8 cellular contexts compared by ENCODE assay signal in genomic region chr6:99330159-99330558, GRCh38. TPM values are rescaled to one million over a fixed set of nuclear protein-coding genes. Genes with fewer than 3 reads are reported as not detected.
DNase-seq lines count a peak whose midpoint lies in the region; ATAC-seq and TF ChIP-seq lines count a peak whose summit lies in the region.

No MANE protein-coding gene starts in this region.

- peak; percentile 59 for ATAC-seq in GM19328 (IDR thresholded peaks at IDR 0.05; ENCODE audit: unreplicated experiment)
- peak; percentile 67 for ATAC-seq in HG03280 (IDR thresholded peaks at IDR 0.05; ENCODE audit: unreplicated experiment)

- peaks cover 15% of the 10 kb centered on the region for H3K4me1 Mint-ChIP-seq in progenitor cell of endocrine pancreas (ENCODE audit: low read depth)

- intact Hi-C loops in posterior vena cava (cut with DNase I): no loop called here

- peak; percentile 69 for TF ChIP-seq CTCF in progenitor cell of endocrine pancreas (IDR thresholded peaks at IDR 0.05; ENCODE audit: unreplicated experiment)

- H3K27me3 Mint-ChIP-seq in progenitor cell of endocrine pancreas: no peaks in the 10 kb centered on the region

- H3K27ac Mint-ChIP-seq in progenitor cell of endocrine pancreas: no peak overlapping the region

- peak; percentile 69 for DNase-seq in D341Med (ENCODE audit: low spot score)
- peak; percentile 78 for DNase-seq in NOMO-1 treated with DMSO at 0.1 percent for 48 hours (lab: John Stamatoyannopoulos, UW; ENCODE audit: unreplicated experiment)
- DNase-seq in activated T-cell treated with anti-CD3 and anti-CD28 coated beads for 4 hours: peak; percentile 37
- DNase-seq in fibroblast of the conjunctiva (ENCODE audit: low read depth): peak; percentile 69
- DNase-seq in progenitor cell of endocrine pancreas (ENCODE audit: low spot score, unreplicated experiment): no peak
- DNase-seq in posterior vena cava (ENCODE audit: low spot score): no peak

- no peaks in the 10 kb centered on the region for H3K9me3 Mint-ChIP-seq in progenitor cell of endocrine pancreas (ENCODE audit: low read depth)

- peaks cover 1% of the 10 kb centered on the region for H3K36me3 Mint-ChIP-seq in progenitor cell of endocrine pancreas (ENCODE audit: insufficient read depth)

- no peak overlapping the region for H3K4me3 Mint-ChIP-seq in progenitor cell of endocrine pancreas (ENCODE audit: low read depth)

RNA-seq across cellular contexts. Expression of gene FAXC, which starts 19.3 kb away (rescaled TPM):
- total RNA-seq in progenitor cell of endocrine pancreas (20.7 and 23.9 TPM in 2 replicates), posterior vena cava (10 to 100 TPM; 10.8 to 12.9 TPM)

Comparison
In these comparisons a context has a peak if more than half of its experiments do, and no peak if none do; other contexts are left out.
1. DNase-seq: peak in D341Med (single experiment), NOMO-1 treated with DMSO at 0.1 percent for 48 hours (single experiment), activated T-cell treated with anti-CD3 and anti-CD28 coated beads for 4 hours (single experiment) and fibroblast of the conjunctiva (single experiment); none in progenitor cell of endocrine pancreas (single experiment) and posterior vena cava (single experiment).